12 cellular contexts compared by ENCODE assay signal in genomic region chr1:55813619-55814018, GRCh38.
DNase-seq lines count a peak whose midpoint lies in the region; ATAC-seq and TF ChIP-seq lines count a peak whose summit lies in the region.
"Had no signal": no experiment of that assay in that cellular context is flagged by ENCODE, and none has a peak within 500 bp of the region (broad histone marks: within the 10 kb centered on the region; RNA-seq: fewer than 3 reads in every experiment).

No MANE protein-coding gene starts in this region.

- no peaks in the 10 kb centered on the region for H3K9me2 ChIP-seq in PC-3 (replicated peaks; ENCODE audit: low read length)

- TF ChIP-seq CTCF in AG09309 (IDR thresholded peaks at IDR 0.05; ENCODE audit: control insufficient read depth, insufficient read depth, low read depth, low read length, missing control alignments) (no peak), PC-3 (conservative IDR thresholded peaks at IDR 0.05; ENCODE audit: low read depth, low read length) (no peak), fibroblast of pulmonary artery (IDR thresholded peaks at IDR 0.05; ENCODE audit: low read length, missing control alignments) (no peak), osteoblast (IDR thresholded peaks at IDR 0.05; ENCODE audit: extremely low read depth, low read depth, low read length) (no peak)

- H3K9me3 ChIP-seq in PC-3 (ENCODE audit: low read length) (no peaks in the 10 kb centered on the region), osteoblast (ENCODE audit: low read depth, low read length) (no peaks in the 10 kb centered on the region)

- H3K27me3 ChIP-seq in PC-3 (ENCODE audit: low read length) (no peaks in the 10 kb centered on the region), osteoblast (ENCODE audit: insufficient read depth, low read length) (no peaks in the 10 kb centered on the region)

- DNase-seq in AG09309 (ENCODE audit: low read depth) (peak; percentile 73), PC-3 (peak; percentile 49), fibroblast of pulmonary artery (ENCODE audit: low read depth) (peak; percentile 96), osteoblast (ENCODE audit: insufficient read length, low spot score, missing footprints) (no peak), SIG-M5 (lab: John Stamatoyannopoulos, UW) (no peak), SW 1271 (lab: John Stamatoyannopoulos, UW) (no peak)
- DNase-seq in activated naive CD4-positive, alpha-beta T cell treated with Interleukin-2 at 50 U/mL for 16 hours = no peak
- no peak for DNase-seq in activated CD4-positive, alpha-beta T cell treated with anti-CD3 and anti-CD28 coated beads for 48 hours
- DNase-seq: activated CD4-positive, alpha-beta T cell treated with anti-CD3 and anti-CD28 coated beads for 36 hours; AML-193; NCI-H510A treated with DMSO at 0.1 percent for 48 hours had no signal

- no peak for ATAC-seq in PC-3
- ATAC-seq: activated CD4-positive, alpha-beta T cell treated with anti-CD3 and anti-CD28 coated beads for 36 hours had no signal

- BruUV-seq in PC-3 (replicated peaks; lab: Mats Ljungman, UMichigan) = no TSS peak

- H3K27ac ChIP-seq in PC-3 (ENCODE audit: low read length) = no peak overlapping the region
- H3K27ac ChIP-seq in osteoblast (ENCODE audit: low read depth, low read length) = peak overlapping the region; percentile 8
- H3K27ac ChIP-seq: parathyroid adenoma had no signal

- peaks cover 13% of the 10 kb centered on the region for H3K4me1 ChIP-seq in PC-3 (ENCODE audit: insufficient read depth, low read length)
- peaks cover 10% of the 10 kb centered on the region for H3K4me1 ChIP-seq in osteoblast (ENCODE audit: insufficient read depth, low read length)

- intact Hi-C loops in PC-3 (cut with micrococcal nuclease) = no loop called here

- H4K20me1 ChIP-seq in PC-3 (ENCODE audit: low read length) (no peaks in the 10 kb centered on the region), osteoblast (ENCODE audit: insufficient read depth, low read length) (no peaks in the 10 kb centered on the region)

- H3F3A ChIP-seq in PC-3 (ENCODE audit: low read length, unreplicated experiment) = no peaks in the 10 kb centered on the region

- H3K36me3 ChIP-seq in PC-3 (ENCODE audit: low read depth, low read length) (no peaks in the 10 kb centered on the region), osteoblast (ENCODE audit: insufficient read depth, low read length) (no peaks in the 10 kb centered on the region)

- POLR2A ChIA-PET in PC-3 (lab: Charles Lee; ENCODE audit: unreplicated experiment) = no interaction called here

- no peak overlapping the region for H3K4me2 ChIP-seq in PC-3 (ENCODE audit: low read length)
- no peak overlapping the region for H3K4me2 ChIP-seq in osteoblast (ENCODE audit: insufficient read depth, low read length)

- H2AFZ ChIP-seq in PC-3 (ENCODE audit: low read length) = no peak overlapping the region
- H2AFZ ChIP-seq in osteoblast (ENCODE audit: low read length) = no peak overlapping the region
- H2AFZ ChIP-seq: parathyroid adenoma had no signal

- H3K79me2 ChIP-seq in PC-3 (ENCODE audit: low read length) = no peaks in the 10 kb centered on the region
- no peaks in the 10 kb centered on the region for H3K79me2 ChIP-seq in osteoblast (ENCODE audit: insufficient read depth, low read length)
- H3K79me2 ChIP-seq: parathyroid adenoma had no signal

- no peak overlapping the region for H3K4me3 ChIP-seq in AG09309 (ENCODE audit: control insufficient read depth, low read depth, low read length)
- H3K4me3 ChIP-seq in PC-3 (ENCODE audit: low read length) = no peak overlapping the region
- no peak overlapping the region for H3K4me3 ChIP-seq in fibroblast of pulmonary artery (replicated peaks; ENCODE audit: low read depth, low read length)
- no peak overlapping the region for H3K4me3 ChIP-seq in osteoblast (ENCODE audit: insufficient read depth, low read length)

- no peak overlapping the region for H3K9ac ChIP-seq in PC-3 (ENCODE audit: low read length)
- H3K9ac ChIP-seq: parathyroid adenoma had no signal

- CTCF ChIA-PET in PC-3 (lab: Charles Lee) = no interaction called here

Comparison
In these comparisons a context has a peak if more than half of its experiments do, and no peak if none do; other contexts are left out.
1. DNase-seq: peak in AG09309 (single experiment), PC-3 (single experiment) and fibroblast of pulmonary artery (single experiment); none in osteoblast (single experiment), activated naive CD4-positive, alpha-beta T cell treated with Interleukin-2 at 50 U/mL for 16 hours (single experiment), SIG-M5 (single experiment), activated CD4-positive, alpha-beta T cell treated with anti-CD3 and anti-CD28 coated beads for 48 hours (single experiment) and SW 1271 (0 of 2).